ENCODE assay signal across 8 cellular contexts in the genomic region with DNA sequence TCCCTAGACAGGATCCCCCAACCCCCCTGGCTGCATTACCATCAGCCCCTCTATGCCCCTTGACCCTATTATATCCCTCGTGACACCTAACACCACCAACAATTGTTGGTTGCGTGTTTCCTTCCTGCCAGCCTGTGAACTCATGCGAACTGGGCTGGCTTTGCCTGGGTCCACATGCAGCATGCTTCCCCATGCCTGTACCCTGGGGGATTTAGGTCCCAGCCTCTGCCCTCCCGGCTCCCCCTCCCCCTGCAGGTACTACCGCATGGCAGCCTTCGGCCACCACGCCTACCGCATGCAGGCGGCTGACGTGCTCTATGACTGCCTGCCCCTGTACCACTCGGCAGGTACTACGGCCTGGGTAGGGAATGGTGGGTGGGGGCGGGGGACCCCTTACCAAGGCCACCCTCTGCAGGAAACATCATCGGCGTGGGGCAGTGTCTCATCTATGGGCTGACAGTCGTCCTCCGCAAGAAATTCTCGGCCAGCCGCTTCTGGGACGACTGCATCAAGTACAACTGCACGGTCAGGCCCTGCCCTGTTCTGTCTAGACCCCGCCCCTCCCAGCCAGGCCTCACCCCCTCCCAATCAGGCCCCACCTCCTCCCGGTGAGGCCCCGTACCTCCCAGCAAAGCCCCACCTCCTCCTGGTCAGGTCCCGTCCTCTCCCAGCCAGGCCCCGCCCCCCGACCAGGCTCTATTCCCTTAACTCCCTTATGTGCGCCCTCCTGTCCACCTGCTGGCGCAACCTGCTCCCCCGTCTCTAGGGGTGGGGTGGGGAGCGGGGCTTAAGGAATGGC. TPM values are rescaled to one million over a fixed set of nuclear protein-coding genes. Genes with fewer than 3 reads are reported as not detected.
A peak's percentile ranks its signal among the peaks of the same experiment; 100 is the strongest.
DNase-seq lines count a peak whose midpoint lies in the region; ATAC-seq and TF ChIP-seq lines count a peak whose summit lies in the region.

No MANE protein-coding gene starts in this region.

- H3K27ac ChIP-seq in foreskin keratinocyte, result no peak overlapping the region

- H3K4me1 ChIP-seq in foreskin keratinocyte, result peaks cover 11% of the 10 kb centered on the region

- DNase-seq in GM12865 (ENCODE audit: low read depth), result peak; percentile 88
- DNase-seq in NCI-H69 (lab: John Stamatoyannopoulos, UW), result peak; percentile 97
- DNase-seq in activated CD8-positive, alpha-beta memory T cell treated with anti-CD3 and anti-CD28 coated beads, Interleukin-2, amount 50 U/mL, for 48 hours, result peak; percentile 92
- DNase-seq in foreskin keratinocyte, result peak; percentile 42 to 81
- DNase-seq in retinal pigment epithelial cell (ENCODE audit: low read depth), result no peak

- peak; percentile 26 for TF ChIP-seq CTCF in GM12865 (IDR thresholded peaks at IDR 0.05; ENCODE audit: insufficient read depth, low read depth, low read length, missing control alignments)
- peak; percentile 67 for TF ChIP-seq CTCF in foreskin keratinocyte (conservative IDR thresholded peaks at IDR 0.05)
- TF ChIP-seq CTCF in retinal pigment epithelial cell (conservative IDR thresholded peaks at IDR 0.05; ENCODE audit: low read depth, low read length), result peak; percentile 52

- no peaks in the 10 kb centered on the region for H3K27me3 ChIP-seq in foreskin keratinocyte

- ATAC-seq in foreskin keratinocyte, result peak; percentile 96
- no peak for ATAC-seq in GM21737 (IDR thresholded peaks at IDR 0.05; ENCODE audit: unreplicated experiment)
- ATAC-seq in GM21526 (IDR thresholded peaks at IDR 0.05; ENCODE audit: low FRiP score, unreplicated experiment), result no peak
- ATAC-seq in GM18502 (IDR thresholded peaks at IDR 0.05; ENCODE audit: poor library complexity, unreplicated experiment), result no peak

- no peak overlapping the region; the same call in 1 of the 2 replicates for H3K4me3 ChIP-seq in GM12865 (ENCODE audit: low read depth, low read length)
- H3K4me3 ChIP-seq in retinal pigment epithelial cell (ENCODE audit: low read length), result peak overlapping the region; percentile 38

RNA-seq across cellular contexts. Expression of gene SLC27A1, which starts 18.5 kb away (rescaled TPM):
- 8.3 and 10.5 TPM in 2 replicates for total RNA-seq in foreskin keratinocyte
- polyA plus RNA-seq in foreskin keratinocyte, result 7.2 and 9.3 TPM in 2 replicates

RNA-seq across cellular contexts. Expression of gene PGLS, which starts 22.7 kb away (rescaled TPM):
- 79.4 and 80.9 TPM in 2 replicates for total RNA-seq in foreskin keratinocyte
- polyA plus RNA-seq in foreskin keratinocyte, result 128 and 132 TPM in 2 replicates

RNA-seq across cellular contexts. Expression of gene NXNL1, which starts 28.1 kb away (rescaled TPM):
- not detected in 2 replicates for total RNA-seq in foreskin keratinocyte
- polyA plus RNA-seq in foreskin keratinocyte, result not detected in 2 replicates

RNA-seq across cellular contexts. Expression of gene TMEM221, which starts 40.3 kb away (rescaled TPM):
- 0.11 and 0.17 TPM in 2 replicates for total RNA-seq in foreskin keratinocyte
- polyA plus RNA-seq in foreskin keratinocyte, result 0.24 and 0.36 TPM in 2 replicates
